ENCODE assay signal across 14 cellular contexts in the genomic region with DNA sequence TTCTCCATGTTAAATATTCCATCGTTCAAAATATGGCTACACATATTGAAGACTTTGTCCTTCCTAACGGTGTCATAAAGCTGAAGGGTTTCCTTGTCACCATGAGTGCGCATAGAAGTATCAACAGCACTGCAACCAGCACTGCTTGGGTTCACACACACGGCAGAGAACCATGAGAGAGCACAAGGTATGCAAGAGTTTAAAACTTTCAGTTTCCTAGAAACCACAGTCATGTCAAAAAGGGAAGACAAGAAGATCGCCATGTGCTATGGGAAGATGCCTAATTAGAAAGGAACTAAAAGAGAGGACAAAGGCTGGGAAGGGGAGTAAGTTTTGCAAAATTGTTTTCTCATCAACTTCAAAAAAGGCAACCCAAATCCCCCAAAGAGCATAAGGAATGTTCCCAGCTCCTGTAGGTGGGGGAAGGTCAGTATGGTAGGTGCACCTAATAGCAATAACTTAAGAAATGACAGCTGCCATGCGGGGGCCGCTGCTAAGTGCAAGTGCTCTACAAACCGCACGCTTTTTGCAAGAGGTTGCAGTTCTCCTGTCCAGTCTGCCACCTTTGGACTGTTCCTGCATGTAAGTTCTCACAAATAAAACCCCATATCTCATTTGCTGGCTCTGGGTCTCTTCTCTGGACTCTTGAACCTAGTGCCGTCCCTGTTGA.
DNase-seq lines count a peak whose midpoint lies in the region; ATAC-seq, FAIRE-seq and TF ChIP-seq lines count a peak whose summit lies in the region.
"Had no signal": no experiment of that assay in that cellular context is flagged by ENCODE, and none has a peak within 500 bp of the region (broad histone marks: within the 10 kb centered on the region; RNA-seq: fewer than 3 reads in every experiment).

No MANE protein-coding gene starts in this region.

- no peak overlapping the region for H3K9ac ChIP-seq in GM12878 (ENCODE audit: control insufficient read depth, insufficient read depth, low read length)

- TF ChIP-seq CTCF in GM12878 (IDR thresholded peaks at IDR 0.05 in 2 of 3, conservative IDR thresholded peaks at IDR 0.05 in 1 of 3; ENCODE audit: control insufficient read depth in 2 of 3, extremely low read depth in 1 of 3, insufficient read depth in 1 of 3, low read depth in 3 of 3, low read length in 3 of 3) (no peak), omental fat pad (IDR thresholded peaks at IDR 0.05) (no peak)

- BruUV-seq in GM12878 (replicated peaks; lab: Mats Ljungman, UMichigan), result no TSS peak

- no peaks in the 10 kb centered on the region for H3K9me3 ChIP-seq in GM12878 (replicated peaks; ENCODE audit: control insufficient read depth, insufficient read depth, low read length)

- no peaks in the 10 kb centered on the region for H4K20me1 ChIP-seq in GM12878 (ENCODE audit: control insufficient read depth, insufficient read depth)

- H3K27ac ChIP-seq in GM12878 (ENCODE audit: control insufficient read depth, insufficient read depth), result peak overlapping the region; percentile 38

- no peaks in the 10 kb centered on the region for H3K27me3 ChIP-seq in GM12878 (replicated peaks in 1 of 2; ENCODE audit: control insufficient read depth in 2 of 2, insufficient read depth in 2 of 2, low read length in 1 of 2)

- TF ChIP-seq RAD21 in GM12878 (IDR thresholded peaks at IDR 0.05; ENCODE audit: insufficient read depth, low read depth, low read length), result no peak

- TF ChIP-seq POLR2A in GM12878 (IDR thresholded peaks at IDR 0.05; ENCODE audit: low read depth, low read length), result no peak

- intact Hi-C loops in GM12878 (cut with micrococcal nuclease; ENCODE audit: unreplicated experiment), result no loop called here

- DNase-seq in GM12878 (ENCODE audit: low read depth, low spot score) (peak; percentile 49), AG08396 (ENCODE audit: low spot score) (no peak), omental fat pad (ENCODE audit: low spot score) (no peak), DMS79 treated with DMSO at 0.1 percent for 48 hours (lab: John Stamatoyannopoulos, UW) (no peak), NCI-H526 treated with DMSO at 0.1 percent for 48 hours (lab: John Stamatoyannopoulos, UW) (no peak)
- DNase-seq: activated T-cell treated with anti-CD3 and anti-CD28 coated beads for 4 hours; COR-L47; NCI-H2081 treated with DMSO at 0.1 percent for 48 hours; posterior cingulate gyrus; stimulated activated naive CD8-positive, alpha-beta T cell treated with anti-CD3 and anti-CD28 coated beads, Interleukin-15, amount 100 ng/mL, for 72 hours had no signal

- peaks cover 16% of the 10 kb centered on the region for H3K4me1 ChIP-seq in GM12878 (ENCODE audit: control insufficient read depth, insufficient read depth, low read length)

- POLR2A ChIA-PET in GM12878 (lab: Charles Lee), result no interaction called here

- ATAC-seq in GM18858 (IDR thresholded peaks at IDR 0.05; ENCODE audit: unreplicated experiment) (peak; percentile 69), GM21381 (IDR thresholded peaks at IDR 0.05; ENCODE audit: unreplicated experiment) (peak; percentile 74), HG03108 (IDR thresholded peaks at IDR 0.05; ENCODE audit: unreplicated experiment) (peak; percentile 61), GM12878 (peak; percentile 49; the same call in 2 of the 3 replicates), omental fat pad (ENCODE audit: low FRiP score) (no peak)

- H2AFZ ChIP-seq in GM12878 (ENCODE audit: control insufficient read depth, low read depth, low read length), result peak overlapping the region; percentile 44

- RAD21 ChIA-PET in GM12878 (lab: Charles Lee; ENCODE audit: unreplicated experiment), result no interaction called here

- 66% methylated on average over 10 of the region's 10 CpGs for WGBS in GM12878 (ENCODE audit: insufficient coverage, insufficient replicate concordance, low lambda C conversion rate, missing lambda C conversion rate)

- peak overlapping the region; percentile 31 for H3K4me2 ChIP-seq in GM12878 (ENCODE audit: control insufficient read depth, insufficient read depth)

- SMC1A ChIA-PET in GM12878 (lab: Charles Lee; ENCODE audit: uncharacterized antibody, unreplicated experiment), result interaction anchor here (0.9 to 1.1 kb wide), 2 partner anchors 10 to 15 kb away, joined by 3 read pairs; no protein-coding TSS in a partner anchor

- H3K79me2 ChIP-seq in GM12878 (ENCODE audit: control insufficient read depth, insufficient read depth, low read length), result no peaks in the 10 kb centered on the region

- TF ChIP-seq EP300 in GM12878 (IDR thresholded peaks at IDR 0.05; ENCODE audit: borderline replicate concordance in 1 of 2, control insufficient read depth in 1 of 2, low read depth in 2 of 2, low read length in 2 of 2), result no peak

- in situ Hi-C loops in GM12878 (cut with MboI), result no loop called here

- no peaks in the 10 kb centered on the region for H3K36me3 ChIP-seq in GM12878 (ENCODE audit: control insufficient read depth in 2 of 2, insufficient read depth in 2 of 2, low read length in 1 of 2)

- peak; percentile 96 for FAIRE-seq in GM12878 (lab: Jason Lieb, UNC)

- CTCF ChIA-PET in GM12878 (lab: Yijun Ruan, JAX), result interaction anchor here (1.2 kb wide), 1 partner anchor 11 kb away, joined by 3 read pairs; no protein-coding TSS in a partner anchor

- H3K4me3 ChIP-seq in GM12878, result no peak overlapping the region
- H3K4me3 ChIP-seq: lung had no signal

TF ChIP-seq in GM12878, 131 proteins besides CTCF, POLR2A, EP300 and RAD21:
- TF ChIP-seq CREB1 (IDR thresholded peaks at IDR 0.05; ENCODE audit: low read depth) (no peak), NFXL1 (IDR thresholded peaks at IDR 0.05; ENCODE audit: borderline replicate concordance) (no peak), EED (IDR thresholded peaks at IDR 0.05; ENCODE audit: low read depth) (0 out of 2 replicates have a peak, but pooled peaks have one; percentile 31), CBFB (IDR thresholded peaks at IDR 0.05; ENCODE audit: low read depth) (no peak), RUNX3 (IDR thresholded peaks at IDR 0.05; ENCODE audit: low read length) (peak; percentile 83), NFIC (IDR thresholded peaks at IDR 0.05; ENCODE audit: low read depth, low read length) (peak; percentile 52; the same call in 1 of the 2 replicates), JUNB (IDR thresholded peaks at IDR 0.05) (peak; percentile 14; the same call in 1 of the 2 replicates), TCF12 (IDR thresholded peaks at IDR 0.05; ENCODE audit: low read depth, low read length) (0 out of 2 replicates have a peak, but pooled peaks have one; percentile 29), MYB (IDR thresholded peaks at IDR 0.05; ENCODE audit: borderline replicate concordance, low read depth, low read length) (no peak), MXI1 (IDR thresholded peaks at IDR 0.05; ENCODE audit: low read depth, low read length) (no peak)
- TF ChIP-seq, protein P1, sequence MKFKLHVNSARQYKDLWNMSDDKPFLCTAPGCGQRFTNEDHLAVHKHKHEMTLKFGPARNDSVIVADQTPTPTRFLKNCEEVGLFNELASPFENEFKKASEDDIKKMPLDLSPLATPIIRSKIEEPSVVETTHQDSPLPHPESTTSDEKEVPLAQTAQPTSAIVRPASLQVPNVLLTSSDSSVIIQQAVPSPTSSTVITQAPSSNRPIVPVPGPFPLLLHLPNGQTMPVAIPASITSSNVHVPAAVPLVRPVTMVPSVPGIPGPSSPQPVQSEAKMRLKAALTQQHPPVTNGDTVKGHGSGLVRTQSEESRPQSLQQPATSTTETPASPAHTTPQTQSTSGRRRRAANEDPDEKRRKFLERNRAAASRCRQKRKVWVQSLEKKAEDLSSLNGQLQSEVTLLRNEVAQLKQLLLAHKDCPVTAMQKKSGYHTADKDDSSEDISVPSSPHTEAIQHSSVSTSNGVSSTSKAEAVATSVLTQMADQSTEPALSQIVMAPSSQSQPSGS (IDR thresholded peaks at IDR 0.05; ENCODE audit: low read length), result peak; percentile 58
